ENCODE assay signal across 1 cellular context in the genomic region with DNA sequence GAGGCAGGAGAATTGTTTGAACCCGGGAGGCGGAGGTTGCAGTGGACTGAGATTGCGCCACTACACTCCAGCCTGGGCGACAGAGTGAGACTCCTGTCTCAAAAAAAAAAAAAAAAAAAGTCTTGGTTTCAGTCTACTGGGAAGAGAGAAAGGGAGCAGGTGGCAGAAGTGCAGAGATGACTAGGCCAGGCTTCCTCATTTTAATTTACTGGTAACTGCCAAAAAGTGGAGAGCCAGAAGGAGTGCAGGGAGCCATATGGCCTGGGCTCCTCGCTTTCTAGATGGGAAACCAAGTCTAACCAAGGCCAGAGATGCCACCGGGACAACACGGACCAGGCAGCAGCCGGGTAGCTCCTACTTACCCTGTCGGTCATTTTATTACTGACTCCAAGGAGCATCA.
TF ChIP-seq lines count a peak whose summit lies in the region.

No MANE protein-coding gene starts in this region.

TF ChIP-seq in HepG2, 621 proteins besides CTCF, POLR2A, EP300 and RAD21:
- no peak for TF ChIP-seq GABPB1 (CRISPR knock-in tag; IDR thresholded peaks at IDR 0.05)
- TF ChIP-seq ZFY (CRISPR knock-in tag; IDR thresholded peaks at IDR 0.05): no peak
- TF ChIP-seq ZNF780A (CRISPR knock-in tag; IDR thresholded peaks at IDR 0.05): no peak
- TF ChIP-seq ZNF17 (CRISPR knock-in tag; IDR thresholded peaks at IDR 0.05): no peak
- no peak for TF ChIP-seq ZNF251 (CRISPR knock-in tag; IDR thresholded peaks at IDR 0.05)
- no peak for TF ChIP-seq ASH2L (IDR thresholded peaks at IDR 0.05; ENCODE audit: insufficient read length, low read depth, low read length)
- TF ChIP-seq, protein P1, sequence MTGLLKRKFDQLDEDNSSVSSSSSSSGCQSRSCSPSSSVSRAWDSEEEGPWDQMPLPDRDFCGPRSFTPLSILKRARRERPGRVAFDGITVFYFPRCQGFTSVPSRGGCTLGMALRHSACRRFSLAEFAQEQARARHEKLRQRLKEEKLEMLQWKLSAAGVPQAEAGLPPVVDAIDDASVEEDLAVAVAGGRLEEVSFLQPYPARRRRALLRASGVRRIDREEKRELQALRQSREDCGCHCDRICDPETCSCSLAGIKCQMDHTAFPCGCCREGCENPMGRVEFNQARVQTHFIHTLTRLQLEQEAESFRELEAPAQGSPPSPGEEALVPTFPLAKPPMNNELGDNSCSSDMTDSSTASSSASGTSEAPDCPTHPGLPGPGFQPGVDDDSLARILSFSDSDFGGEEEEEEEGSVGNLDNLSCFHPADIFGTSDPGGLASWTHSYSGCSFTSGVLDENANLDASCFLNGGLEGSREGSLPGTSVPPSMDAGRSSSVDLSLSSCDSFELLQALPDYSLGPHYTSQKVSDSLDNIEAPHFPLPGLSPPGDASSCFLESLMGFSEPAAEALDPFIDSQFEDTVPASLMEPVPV (CRISPR knock-in tag; IDR thresholded peaks at IDR 0.05): no peak
- TF ChIP-seq ZNF589 (CRISPR knock-in tag; conservative IDR thresholded peaks at IDR 0.05): no peak
- no peak for TF ChIP-seq ONECUT2 (CRISPR knock-in tag; IDR thresholded peaks at IDR 0.05)
